23 cellular contexts compared by ENCODE assay signal in the genomic region with DNA sequence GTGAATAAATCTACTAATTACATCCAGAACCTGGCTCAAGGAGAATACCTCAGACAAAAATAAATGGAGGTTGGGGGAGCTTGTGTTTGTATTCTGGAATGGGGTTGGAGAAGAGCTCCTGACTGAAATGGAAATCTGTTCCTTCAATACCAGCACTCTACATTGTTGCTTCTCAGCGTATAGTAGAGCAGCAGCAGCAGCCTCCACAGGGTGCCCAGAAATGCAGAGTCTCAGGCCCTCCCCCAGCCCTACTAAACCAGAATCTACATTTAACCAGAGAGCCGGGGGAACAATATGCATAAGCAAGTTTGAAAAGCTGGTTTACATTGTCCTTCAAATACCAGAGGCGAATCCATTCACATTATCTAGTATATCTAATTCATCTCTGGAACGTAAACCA.
"Had no signal": no experiment of that assay in that cellular context is flagged by ENCODE, and none has a peak within 500 bp of the region (broad histone marks: within the 10 kb centered on the region; RNA-seq: fewer than 3 reads in every experiment).

No MANE protein-coding gene starts in this region.

- H3K36me3 ChIP-seq: esophagus squamous epithelium, heart right ventricle, lower lobe of right lung, right lobe of liver, transverse colon, uterus had no signal

- H3K27me3 ChIP-seq: esophagus squamous epithelium, right lobe of liver, testis, transverse colon had no signal

- H3K27ac Mint-ChIP-seq: activated naive CD8-positive, alpha-beta T cell; natural killer cell treated with Interleukin-12 subunit alpha and Interleukin-12 subunit beta and Interleukin-15 and Interleukin-18, amount 100 ng/mL, for 72 hours had no signal

- H3K27ac ChIP-seq: epithelial cell of prostate, esophagus squamous epithelium, heart right ventricle, lower lobe of right lung, right lobe of liver, testis, transverse colon, uterus had no signal

- H3K4me1 Mint-ChIP-seq: central memory CD8-positive, alpha-beta T cell had no signal

- H3K9me3 ChIP-seq: esophagus squamous epithelium, heart right ventricle, lower lobe of right lung, mucosa of descending colon, right lobe of liver, testis, transverse colon, uterus had no signal

- H3K4me3 Mint-ChIP-seq: activated naive CD8-positive, alpha-beta T cell; central memory CD8-positive, alpha-beta T cell; natural killer cell treated with Interleukin-12 subunit alpha and Interleukin-12 subunit beta and Interleukin-15 and Interleukin-18, amount 100 ng/mL, for 72 hours had no signal

- H3K4me3 ChIP-seq: esophagus squamous epithelium, heart right ventricle, lower lobe of right lung, mucosa of descending colon, right lobe of liver, testis, transverse colon, uterus had no signal

- DNase-seq: activated CD4-positive, alpha-beta T cell treated with anti-CD3 and anti-CD28 coated beads for 4 hours; activated CD4-positive, alpha-beta T cell treated with anti-CD3 and anti-CD28 coated beads, Interleukin-2, amount 50 U/mL, for 4 hours; activated effector memory CD4-positive, alpha-beta T cell treated with Interleukin-2 at 50 U/mL for 16 hours; activated naive CD4-positive, alpha-beta T cell treated with Interleukin-2 at 50 U/mL for 16 hours; anterior cingulate cortex; dermis blood vessel endothelial cell; effector CD4-positive, alpha-beta T cell; esophagus squamous epithelium; foreskin melanocyte; heart right ventricle; kidney glomerular epithelial cell; lower lobe of right lung; mucosa of descending colon; right lobe of liver; stimulated activated CD4-positive, alpha-beta T cell treated with anti-CD3 and anti-CD28 coated beads, Interleukin-4, amount 100 ng/mL, for 1 hour; stimulated activated naive CD8-positive, alpha-beta T cell treated with anti-CD3 and anti-CD28 coated beads, Interleukin-15, Interleukin-2, amounts not matched to agents 100 U/mL and 50 U/mL, for 24 hours; testis; transverse colon; uterus had no signal

- H3K4me1 ChIP-seq: esophagus squamous epithelium, heart right ventricle, right lobe of liver, testis, transverse colon, uterus had no signal

- H3K36me3 Mint-ChIP-seq: activated naive CD8-positive, alpha-beta T cell; natural killer cell treated with Interleukin-12 subunit alpha and Interleukin-12 subunit beta and Interleukin-15 and Interleukin-18, amount 100 ng/mL, for 72 hours had no signal

- H3K27me3 Mint-ChIP-seq: central memory CD8-positive, alpha-beta T cell; natural killer cell treated with Interleukin-12 subunit alpha and Interleukin-12 subunit beta and Interleukin-15 and Interleukin-18, amount 100 ng/mL, for 72 hours had no signal
